ENCODE assay signal across 24 cellular contexts in the genomic region with DNA sequence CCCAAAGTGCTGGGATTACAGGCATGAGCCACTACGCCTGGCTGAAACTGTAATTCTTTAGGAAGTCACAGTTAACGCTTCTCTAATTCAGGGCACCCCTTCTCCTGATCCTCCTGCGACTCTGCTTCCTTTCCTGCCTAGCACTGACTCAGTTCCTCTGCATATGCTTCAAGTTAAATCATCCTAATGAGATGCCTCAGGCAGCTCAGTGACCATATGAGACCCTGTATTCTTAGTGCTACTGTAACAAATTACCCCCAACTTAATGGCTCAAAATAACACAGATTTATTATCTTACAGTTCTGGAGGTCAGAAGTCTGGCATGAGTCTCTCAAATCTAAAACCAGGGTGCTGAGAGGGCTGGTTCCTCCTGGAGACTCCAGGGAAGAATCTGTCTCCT.
"Had no signal": no experiment of that assay in that cellular context is flagged by ENCODE, and none has a peak within 500 bp of the region (broad histone marks: within the 10 kb centered on the region; RNA-seq: fewer than 3 reads in every experiment).

No MANE protein-coding gene starts in this region.

- H3K36me3 ChIP-seq: ascending aorta, breast epithelium, cardiac muscle cell, colonic mucosa, gastroesophageal sphincter, heart right ventricle had no signal

- H3K9me3 ChIP-seq: ascending aorta, breast epithelium, colonic mucosa, gastroesophageal sphincter, heart right ventricle had no signal

- H3K4me3 ChIP-seq: ascending aorta, breast epithelium, cardiac muscle cell, colonic mucosa, gastroesophageal sphincter, heart right ventricle had no signal

- H3K27me3 ChIP-seq: ascending aorta, breast epithelium, cardiac muscle cell, colonic mucosa, gastroesophageal sphincter, heart right ventricle had no signal

- H3K4me1 ChIP-seq: breast epithelium, colonic mucosa, foreskin keratinocyte, gastroesophageal sphincter, heart right ventricle had no signal

- DNase-seq: activated CD4-positive, alpha-beta memory T cell treated with anti-CD3 and anti-CD28 coated beads for 36 hours; activated CD4-positive, alpha-beta T cell treated with anti-CD3 and anti-CD28 coated beads for 36 hours; activated CD4-positive, alpha-beta T cell treated with anti-CD3 and anti-CD28 coated beads, Interleukin-2, amount 10 ng/mL, durations not matched to agents 24 days and 14 days; activated CD4-positive, CD25-positive, alpha-beta regulatory T cell; activated CD4-positive, CD25-positive, alpha-beta regulatory T cell treated with anti-CD3 and anti-CD28 coated beads, Interleukin-2, amount 50 U/mL, for 72 hours; activated CD8-positive, alpha-beta memory T cell treated with anti-CD3 and anti-CD28 coated beads, Interleukin-2, amount 10 ng/mL, durations not matched to agents 7 days and 5 days; activated CD8-positive, alpha-beta memory T cell treated with anti-CD3 and anti-CD28 coated beads, Interleukin-2, amount 50 U/mL, for 4 hours; activated CD8-positive, alpha-beta T cell treated with anti-CD3 and anti-CD28 coated beads, Interleukin-2, amount 10 ng/mL, durations not matched to agents 7 days and 5 days; activated effector memory CD4-positive, alpha-beta T cell treated with anti-CD3 and anti-CD28 coated beads, Interleukin-2, amount 50 U/mL, for 16 hours; activated naive CD4-positive, alpha-beta T cell; activated naive CD4-positive, alpha-beta T cell treated with anti-CD3 and anti-CD28 coated beads, Interleukin-2, amount 10 ng/mL, durations not matched to agents 7 days and 5 days; activated naive CD8-positive, alpha-beta T cell treated with anti-CD3 and anti-CD28 coated beads, Interleukin-2, amount 10 ng/mL, durations not matched to agents 7 days and 5 days; activated T-cell treated with anti-CD3 and anti-CD28 coated beads, Interleukin-2, amount 50 U/mL, for 1 hour; central memory CD4-positive, alpha-beta T cell; cerebellar nuclear complex; colonic mucosa; effector CD8-positive, alpha-beta T cell; foreskin keratinocyte; heart right ventricle; T-helper 2 cell had no signal

- H3K27ac ChIP-seq: ascending aorta, breast epithelium, cardiac muscle cell, colonic mucosa, foreskin keratinocyte, gastroesophageal sphincter, heart right ventricle had no signal
